Comparison of ENCODE assay signal across 20 cellular contexts in genomic region chr3:128480278-128480677, GRCh38. TPM values are rescaled to one million over a fixed set of nuclear protein-coding genes. Genes with fewer than 3 reads are reported as not detected.
DNase-seq lines count a peak whose midpoint lies in the region; ATAC-seq, FAIRE-seq and TF ChIP-seq lines count a peak whose summit lies in the region.
"Had no signal": no experiment of that assay in that cellular context is flagged by ENCODE, and none has a peak within 500 bp of the region (broad histone marks: within the 10 kb centered on the region; RNA-seq: fewer than 3 reads in every experiment).

No MANE protein-coding gene starts in this region.

- H3K27ac Mint-ChIP-seq in activated T-cell treated with anti-CD3 and anti-CD28 coated beads, Interleukin-2, amount 50 U/mL, for 24 hours = no peak overlapping the region
- H3K27ac Mint-ChIP-seq: CD14-positive monocyte had no signal

- no peak; the same call in 1 of the 2 replicates for TF ChIP-seq POLR2A in K562 (conservative IDR thresholded peaks at IDR 0.05)

- WGBS in K562 (ENCODE audit: insufficient coverage, low coverage, missing lambda C conversion rate) = 73% methylated on average over 11 of the region's 11 CpGs

- no peak for ATAC-seq in K562
- ATAC-seq in left cardiac atrium = peak in 1 of 2 donors; percentile 46
- ATAC-seq: HCT116, Panc1 had no signal

- POLR2A ChIA-PET in K562 (lab: Yijun Ruan, JAX) = interaction anchor here (0.6 to 2.6 kb wide), 5 partner anchors 9 to 77 kb away, joined by 3 to 20 read pairs (median 3); no protein-coding TSS in a partner anchor

- no peaks in the 10 kb centered on the region for H3K9me1 ChIP-seq in K562 (ENCODE audit: control insufficient read depth, insufficient read depth, low read length)

- no TSS peak for BruUV-seq in K562 (replicated peaks; lab: Mats Ljungman, UMichigan)

- H3K79me2 ChIP-seq in K562 (ENCODE audit: control insufficient read depth, insufficient read depth, low read length) (peaks cover 52% of the 10 kb centered on the region), osteoblast (ENCODE audit: insufficient read depth, low read length) (no peaks in the 10 kb centered on the region)

- intact Hi-C loops in K562 (cut with micrococcal nuclease) = no loop called here
- intact Hi-C loops in left cardiac atrium (cut with DNase I) = no loop called here

- peaks cover 13% of the 10 kb centered on the region for H3K4me1 Mint-ChIP-seq in activated T-cell treated with anti-CD3 and anti-CD28 coated beads, Interleukin-2, amount 50 U/mL, for 24 hours (ENCODE audit: low read depth)

- no peaks in the 10 kb centered on the region for H3K36me3 Mint-ChIP-seq in activated T-cell treated with anti-CD3 and anti-CD28 coated beads, Interleukin-2, amount 50 U/mL, for 24 hours (ENCODE audit: low read depth)

- no peak overlapping the region for H3K4me3 ChIP-seq in K562
- H3K4me3 ChIP-seq in osteoblast (ENCODE audit: insufficient read depth, low read length) = no peak overlapping the region
- H3K4me3 ChIP-seq in SJCRH30 = no peak overlapping the region

- no peaks in the 10 kb centered on the region for H3K9me3 Mint-ChIP-seq in activated T-cell treated with anti-CD3 and anti-CD28 coated beads, Interleukin-2, amount 50 U/mL, for 24 hours

- peak overlapping the region in 1 of 2 experiments; percentile 80; a peak in 2 of 4 replicates for H3K9ac ChIP-seq in K562 (ENCODE audit: insufficient read depth in 1 of 2, low read depth in 2 of 2, low read length in 2 of 2)

- FAIRE-seq in K562 (lab: Jason Lieb, UNC) = no peak
- FAIRE-seq: A204.1 had no signal

- H3K27ac ChIP-seq in 22Rv1 (peak overlapping the region; percentile 37), K562 (ENCODE audit: extremely low read depth, low read depth, low read length) (peak overlapping the region; percentile 37; the same call in 2 of the 3 replicates), osteoblast (ENCODE audit: low read depth, low read length) (no peak overlapping the region), SJCRH30 (no peak overlapping the region)

- in situ Hi-C loops in K562 (cut with MboI) = no loop called here

- peaks cover 75% of the 10 kb centered on the region for H3K27me3 Mint-ChIP-seq in activated T-cell treated with anti-CD3 and anti-CD28 coated beads, Interleukin-2, amount 50 U/mL, for 24 hours

- H2AFZ ChIP-seq in K562 (ENCODE audit: low read depth, low read length) (no peak overlapping the region), osteoblast (ENCODE audit: low read length) (no peak overlapping the region)

- H3K27me3 ChIP-seq in K562 (ENCODE audit: control insufficient read depth in 2 of 2, insufficient read depth in 2 of 2, low read length in 2 of 2) = no peaks in the 10 kb centered on the region
- peaks cover 8% of the 10 kb centered on the region for H3K27me3 ChIP-seq in osteoblast (ENCODE audit: insufficient read depth, low read length)
- no peaks in the 10 kb centered on the region for H3K27me3 ChIP-seq in SJCRH30

- TF ChIP-seq EP300 in K562 (IDR thresholded peaks at IDR 0.05; ENCODE audit: low read length) = no peak

- peaks cover 17 to 38% of the 10 kb centered on the region in 2 experiments; a peak in 3 of 5 replicates for H3K4me1 ChIP-seq in K562 (replicated peaks in 1 of 2; ENCODE audit: control insufficient read depth in 2 of 2, insufficient read depth in 2 of 2, low read length in 2 of 2)
- peaks cover 22% of the 10 kb centered on the region for H3K4me1 ChIP-seq in osteoblast (ENCODE audit: insufficient read depth, low read length)
- H3K4me1 ChIP-seq in SJCRH30 = peaks cover 40% of the 10 kb centered on the region

- H4K20me1 ChIP-seq in K562 (replicated peaks; ENCODE audit: control insufficient read depth, insufficient read depth, low read length) = peaks cover 18% of the 10 kb centered on the region
- H4K20me1 ChIP-seq in osteoblast (ENCODE audit: insufficient read depth, low read length) = no peaks in the 10 kb centered on the region

- CTCF ChIA-PET in K562 (lab: Yijun Ruan, JAX; ENCODE audit: low intra/inter-chr PET ratio) = no interaction called here

- DNase-seq in K562 (ENCODE audit: extremely low read depth in 1 of 4, low spot score in 3 of 4) (no peak), left cardiac atrium (peak; percentile 60), osteoblast (ENCODE audit: insufficient read length, low spot score, missing footprints) (peak; percentile 82), NCI-H146 treated with DMSO at 0.1 percent for 48 hours (lab: John Stamatoyannopoulos, UW; ENCODE audit: unreplicated experiment) (no peak), RPMI8226 (no peak), SJCRH30 (no peak)
- DNase-seq in activated T-cell treated with anti-CD3 and anti-CD28 coated beads, Interleukin-2, amount 50 U/mL, for 24 hours = no peak
- DNase-seq: COR-L47, DMS153, EL, NCI-H1092, NCI-H1694, NCI-H446, NCI-H82, SHP77 treated with DMSO at 0.1 percent for 48 hours had no signal

- no peak overlapping the region for H3K4me2 ChIP-seq in K562 (ENCODE audit: insufficient read depth, low read length)
- no peak overlapping the region for H3K4me2 ChIP-seq in osteoblast (ENCODE audit: insufficient read depth, low read length)

- no peak for TF ChIP-seq RAD21 in K562 (CRISPR knock-in tag; conservative IDR thresholded peaks at IDR 0.05 in 1 of 2, IDR thresholded peaks at IDR 0.05 in 1 of 2)

- TF ChIP-seq CTCF in 22Rv1 (IDR thresholded peaks at IDR 0.05) (no peak), K562 (IDR thresholded peaks at IDR 0.05 in 2 of 3, conservative IDR thresholded peaks at IDR 0.05 in 1 of 3; ENCODE audit: insufficient read depth in 2 of 3, low read depth in 1 of 3, low read length in 3 of 3) (no peak), osteoblast (IDR thresholded peaks at IDR 0.05; ENCODE audit: extremely low read depth, low read depth, low read length) (no peak)

- H3K36me3 ChIP-seq in K562 (ENCODE audit: control insufficient read depth, insufficient read depth, low read length) (peaks cover 69% of the 10 kb centered on the region), osteoblast (ENCODE audit: insufficient read depth, low read length) (no peaks in the 10 kb centered on the region), SJCRH30 (peaks cover 42% of the 10 kb centered on the region)

- no peak overlapping the region for H3K4me3 Mint-ChIP-seq in activated T-cell treated with anti-CD3 and anti-CD28 coated beads, Interleukin-2, amount 50 U/mL, for 24 hours
- H3K4me3 Mint-ChIP-seq: CD14-positive monocyte had no signal

- H3K9me3 ChIP-seq in K562 (replicated peaks; ENCODE audit: control insufficient read depth, insufficient read depth, low read depth, low read length) (no peaks in the 10 kb centered on the region), osteoblast (ENCODE audit: low read depth, low read length) (no peaks in the 10 kb centered on the region), SJCRH30 (replicated peaks) (no peaks in the 10 kb centered on the region)

TF ChIP-seq in K562, 482 proteins besides CTCF, POLR2A, EP300 and RAD21:
- TF ChIP-seq RBFOX2 (IDR thresholded peaks at IDR 0.05; ENCODE audit: low read depth, low read length) = peak; percentile 80
- no peak for TF ChIP-seq GATAD2A (IDR thresholded peaks at IDR 0.05)
- TF ChIP-seq TEAD4 (IDR thresholded peaks at IDR 0.05; ENCODE audit: low read length) = 0 out of 2 replicates have a peak, but pooled peaks have one; percentile 2
- no peak for TF ChIP-seq TEAD4 (CRISPR knock-in tag; IDR thresholded peaks at IDR 0.05; ENCODE audit: borderline replicate concordance)
- peak; percentile 63; the same call in 1 of the 2 replicates for TF ChIP-seq POLR2G (IDR thresholded peaks at IDR 0.05; ENCODE audit: low read depth, low read length)

RNA-seq across cellular contexts. Expression of gene GATA2, which starts 12.7 kb away (rescaled TPM):
- 49.8 and 107 TPM in 2 replicates for total RNA-seq in K562 (2011; cell fraction: chromatin; rRNA removed; ENCODE audit: low replicate concordance)
- total RNA-seq in K562 (2011; cell fraction: nucleolus; rRNA removed) = 84.0 and 88.4 TPM in 2 replicates
- 50.5 and 57.9 TPM in 2 replicates for total RNA-seq in K562 (2011; cell fraction: nucleoplasm; rRNA removed)
- total RNA-seq in K562 (2014; rRNA removed) (86.9 and 125 TPM in 2 replicates), K562 (2014; rRNA removed; fragmentation: Illumina TruSeq; extraction: Trizol) (32.6 and 32.8 TPM in 2 replicates), K562 (2015; rRNA removed; fragmentation: Illumina TruSeq; extraction: Trizol) (50.8 and 55.3 TPM in 2 replicates), K562 (2021) (215 and 218 TPM in 2 replicates), left cardiac atrium (10 to 100 TPM in 1 of 2 donors, 1 to 10 TPM in 1; 8.9 to 23.8 TPM), osteoblast (0.72 and 0.88 TPM in 2 replicates)
- polyA plus RNA-seq in K562 (2011; rRNA removed) (28.9 and 29.6 TPM in 2 replicates), K562 (2014; fragmentation: Illumina TruSeq; extraction: Trizol) (74.6 and 129 TPM in 2 replicates), K562 (2014; fragmentation: Nextera tagmentation; extraction: Ambion mirVana) (10 to 100 TPM in 1 of 2 experiments, 1 to 10 TPM in 1; 8.5 to 11.6 TPM), K562 (2014; rRNA removed) (113 and 118 TPM in 2 replicates)
- polyA plus RNA-seq in K562 (2011; cell fraction: cytosol; rRNA removed) = 29.6 and 67.6 TPM in 2 replicates
- 108 and 210 TPM in 2 replicates for polyA plus RNA-seq in K562 (2011; cell fraction: nucleus; rRNA removed)
- 126 and 159 TPM in 2 replicates for polyA plus RNA-seq in K562 (2012)
- polyA minus RNA-seq in K562 (2011; rRNA and poly(A)+ RNA removed) = 12.2 and 21.4 TPM in 2 replicates
- polyA minus RNA-seq in K562 (2011; cell fraction: cytosol; rRNA and poly(A)+ RNA removed) = 57.2 and 76.2 TPM in 2 replicates
- polyA minus RNA-seq in K562 (2011; cell fraction: nucleus; rRNA and poly(A)+ RNA removed) = 42.5 and 50.0 TPM in 2 replicates
- 17.1 and 19.8 TPM in 2 replicates for total RNA-seq in SJCRH30 (2014; rRNA removed; shearing (Covaris generic))

RNA-seq across cellular contexts. Expression of gene DNAJB8, which starts 13.6 kb away (rescaled TPM):
- not detected in 2 replicates for total RNA-seq in K562 (2011; cell fraction: chromatin; rRNA removed; ENCODE audit: low replicate concordance)
- not detected in 2 replicates for total RNA-seq in K562 (2011; cell fraction: nucleolus; rRNA removed)
- total RNA-seq in K562 (2011; cell fraction: nucleoplasm; rRNA removed) = not detected in 2 replicates
- 0.04 TPM in 1 of 2 replicates, not detected in the other for total RNA-seq in K562 (2014; rRNA removed)
- total RNA-seq in K562 (2014; rRNA removed; fragmentation: Illumina TruSeq; extraction: Trizol) = not detected in 2 replicates
- not detected in 2 replicates for total RNA-seq in K562 (2015; rRNA removed; fragmentation: Illumina TruSeq; extraction: Trizol)
- not detected in 2 replicates for total RNA-seq in K562 (2021)
- not detected in 2 replicates for polyA plus RNA-seq in K562 (2011; rRNA removed)
- polyA plus RNA-seq in K562 (2011; cell fraction: cytosol; rRNA removed) = not detected in 2 replicates
- not detected in 2 replicates for polyA plus RNA-seq in K562 (2011; cell fraction: nucleus; rRNA removed)
- not detected in 2 replicates for polyA plus RNA-seq in K562 (2012)
- not detected in 2 replicates for polyA plus RNA-seq in K562 (2014; fragmentation: Illumina TruSeq; extraction: Trizol)
- not detected for polyA plus RNA-seq in K562 (2014; fragmentation: Nextera tagmentation; extraction: Ambion mirVana)
- not detected in 2 replicates for polyA plus RNA-seq in K562 (2014; rRNA removed)
- polyA minus RNA-seq in K562 (2011; rRNA and poly(A)+ RNA removed) = not detected in 2 replicates
- not detected in 2 replicates for polyA minus RNA-seq in K562 (2011; cell fraction: cytosol; rRNA and poly(A)+ RNA removed)
- not detected in 2 replicates for polyA minus RNA-seq in K562 (2011; cell fraction: nucleus; rRNA and poly(A)+ RNA removed)
- total RNA-seq in left cardiac atrium = not detected
- not detected in 2 replicates for total RNA-seq in osteoblast
- total RNA-seq in SJCRH30 (2014; rRNA removed; shearing (Covaris generic)) = not detected in 2 replicates
- polyA plus RNA-seq: CD14-positive monocyte had no signal

Comparison
In these comparisons a context has a peak if more than half of its experiments do, and no peak if none do; other contexts are left out.
1. H3K27ac ChIP-seq: peak in 22Rv1 (single experiment) and K562 (single experiment); none in osteoblast (single experiment) and SJCRH30 (single experiment).
2. DNase-seq: peak in left cardiac atrium (single experiment) and osteoblast (single experiment); none in K562 (0 of 4), activated T-cell treated with anti-CD3 and anti-CD28 coated beads, Interleukin-2, amount 50 U/mL, for 24 hours (single experiment), NCI-H146 treated with DMSO at 0.1 percent for 48 hours (single experiment), RPMI8226 (single experiment) and SJCRH30 (0 of 2).